ENCODE assay signal across 8 cellular contexts in the genomic region with DNA sequence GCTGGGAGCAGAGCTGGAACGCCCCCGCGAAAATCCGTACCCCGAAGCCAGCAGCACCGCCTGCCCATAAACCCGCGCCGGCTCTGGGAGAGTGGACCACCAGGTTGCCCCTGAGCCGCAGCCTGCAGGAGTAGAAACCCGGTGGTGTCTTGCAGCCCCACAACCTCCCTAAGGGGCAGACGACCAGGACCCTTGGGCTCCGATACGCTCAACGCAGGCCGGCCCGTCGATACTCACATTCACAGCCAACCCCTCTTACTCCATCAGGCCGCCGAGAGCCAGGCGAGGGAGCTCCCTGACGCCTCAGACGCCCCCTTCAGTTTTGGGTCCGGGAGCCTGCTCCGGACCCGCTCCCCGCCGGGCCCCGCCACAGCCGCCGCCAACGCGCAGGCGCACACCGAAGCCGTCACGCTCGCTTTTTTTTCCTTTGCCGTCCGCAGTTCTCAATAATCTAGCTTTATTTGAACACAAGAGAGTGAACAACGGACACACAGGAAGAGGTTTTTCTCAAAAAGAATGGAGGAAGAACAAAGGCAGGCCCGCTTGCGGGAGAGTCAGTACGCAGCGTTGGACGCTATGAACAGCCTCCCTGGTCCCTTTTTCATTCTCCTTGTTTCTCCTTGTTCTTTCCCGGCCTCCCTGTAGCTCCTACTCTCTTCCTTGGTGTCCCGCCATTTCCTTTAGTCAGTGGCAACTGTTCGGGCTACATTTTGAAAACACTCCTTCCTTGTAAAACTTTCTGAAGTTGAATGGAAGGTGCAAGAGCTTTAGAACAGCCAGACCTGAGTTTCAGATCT. TPM values are rescaled to one million over a fixed set of nuclear protein-coding genes. Genes with fewer than 3 reads are reported as not detected.
DNase-seq lines count a peak whose midpoint lies in the region; ATAC-seq and TF ChIP-seq lines count a peak whose summit lies in the region.

A gene (minus strand): TSS at position 399 of the 797 bp plus-strand sequence. CDS start 18,852 bp downstream, outside the sequence.

- intact Hi-C loops in activated CD4-positive, alpha-beta memory T cell treated with anti-CD3 and anti-CD28 coated beads for 36 hours (cut with micrococcal nuclease): loop anchor here (2.0 to 10.0 kb wide), 3 partner anchors 58 to 434 kb away; a partner anchor contains a TSS

- H3K27me3 Mint-ChIP-seq in activated CD4-positive, alpha-beta memory T cell treated with anti-CD3 and anti-CD28 coated beads for 36 hours: no peaks in the 10 kb centered on the region

- WGBS in liver: under 1% methylated on average over 49 of the region's 49 CpGs

- peak within 1 kb of the TSS; percentile 56 for H2AFZ ChIP-seq in ACC112 (ENCODE audit: low read length, unreplicated experiment)

- H3K4me3 Mint-ChIP-seq in activated CD4-positive, alpha-beta memory T cell treated with anti-CD3 and anti-CD28 coated beads for 36 hours: peak within 1 kb of the TSS; percentile 91

- H3K27me3 ChIP-seq in ACC112 (ENCODE audit: insufficient read depth, low read length) (no peaks in the 10 kb centered on the region), duodenal mucosa (ENCODE audit: control insufficient read depth in 1 of 2, insufficient read depth in 2 of 2, low read length in 2 of 2) (no peaks in the 10 kb centered on the region), liver (ENCODE audit: control insufficient read depth in 4 of 4, insufficient read depth in 4 of 4, low read length in 3 of 4) (no peaks in the 10 kb centered on the region)

- POLR2A ChIA-PET in activated CD4-positive, alpha-beta memory T cell treated with anti-CD3 and anti-CD28 coated beads for 36 hours (lab: Charles Lee): interaction anchor here (0.8 to 2.0 kb wide), 5 partner anchors 14 to 85 kb away, joined by 3 to 5 read pairs (median 3); a partner anchor contains a TSS

- TF ChIP-seq RAD21 in liver (IDR thresholded peaks at IDR 0.05): peak in 1 of 2 donors; percentile 24

- peak within 1 kb of the TSS; percentile 93 to 97 for H3K9ac ChIP-seq in duodenal mucosa (ENCODE audit: low read depth in 1 of 2, low read length in 2 of 2)
- peak within 1 kb of the TSS; percentile 73 to 99 for H3K9ac ChIP-seq in liver (ENCODE audit: low read depth in 1 of 2, low read length in 2 of 2)

- H3K36me3 ChIP-seq in ACC112 (ENCODE audit: insufficient read depth, low read length) (no peaks in the 10 kb centered on the region), duodenal mucosa (ENCODE audit: control insufficient read depth in 1 of 2, insufficient read depth in 2 of 2, low read length in 2 of 2) (no peaks in the 10 kb centered on the region), liver (ENCODE audit: control insufficient read depth in 4 of 4, insufficient read depth in 3 of 4, low read depth in 1 of 4, low read length in 3 of 4) (no peaks in the 10 kb centered on the region)

- H3K79me2 ChIP-seq in ACC112 (ENCODE audit: control insufficient read depth, insufficient read depth, low read length, unreplicated experiment): peaks cover 44% of the 10 kb centered on the region

- peaks cover 27% of the 10 kb centered on the region for H3K4me1 ChIP-seq in ACC112 (ENCODE audit: control insufficient read depth, insufficient read depth, low read length, unreplicated experiment)
- H3K4me1 ChIP-seq in duodenal mucosa (ENCODE audit: control insufficient read depth in 1 of 2, insufficient read depth in 2 of 2, low read length in 2 of 2): peaks cover 6 to 11% of the 10 kb centered on the region in 2 donors
- peaks cover 0 to 11% (median 3%) of the 10 kb centered on the region in 4 donors for H3K4me1 ChIP-seq in liver (ENCODE audit: control insufficient read depth in 4 of 4, insufficient read depth in 4 of 4, low read length in 3 of 4)

- peaks cover 8% of the 10 kb centered on the region for H3K36me3 Mint-ChIP-seq in activated CD4-positive, alpha-beta memory T cell treated with anti-CD3 and anti-CD28 coated beads for 36 hours

- TF ChIP-seq CTCF in liver (IDR thresholded peaks at IDR 0.05; ENCODE audit: low read depth, low read length, missing input control): no peak

- DNase-seq in HK-2 (ENCODE audit: unreplicated experiment): peak; percentile 79
- peak; percentile 79 for DNase-seq in NCI-H82 treated with DMSO at 0.1 percent for 48 hours (lab: John Stamatoyannopoulos, UW; ENCODE audit: unreplicated experiment)
- peak; percentile 92 for DNase-seq in activated CD4-positive, alpha-beta memory T cell treated with anti-CD3 and anti-CD28 coated beads for 36 hours
- peak; percentile 88 for DNase-seq in stimulated activated CD4-positive, alpha-beta T cell treated with anti-CD3 and anti-CD28 coated beads, Interleukin-4, amount 100 ng/mL, for 24 hours

- no peaks in the 10 kb centered on the region for H3K9me3 Mint-ChIP-seq in activated CD4-positive, alpha-beta memory T cell treated with anti-CD3 and anti-CD28 coated beads for 36 hours

- H3K27ac Mint-ChIP-seq in activated CD4-positive, alpha-beta memory T cell treated with anti-CD3 and anti-CD28 coated beads for 36 hours: peak within 1 kb of the TSS; percentile 98

- H3K27ac ChIP-seq in ACC112 (ENCODE audit: low read depth, low read length): peak within 1 kb of the TSS; percentile 95
- peak within 1 kb of the TSS; percentile 76 for H3K27ac ChIP-seq in duodenal mucosa (ENCODE audit: low read depth, low read length)
- peak within 1 kb of the TSS; percentile 87 to 89 for H3K27ac ChIP-seq in liver (ENCODE audit: low read depth in 1 of 2, low read length in 2 of 2)

- peaks cover 51% of the 10 kb centered on the region for H3K4me1 Mint-ChIP-seq in activated CD4-positive, alpha-beta memory T cell treated with anti-CD3 and anti-CD28 coated beads for 36 hours (ENCODE audit: low read depth)

- ATAC-seq in GM18870 (IDR thresholded peaks at IDR 0.05; ENCODE audit: unreplicated experiment): peak; percentile 43

- CTCF ChIA-PET in activated CD4-positive, alpha-beta memory T cell treated with anti-CD3 and anti-CD28 coated beads for 36 hours (lab: Charles Lee): interaction anchor here (1.0 kb wide), 1 partner anchor 9 kb away, joined by 4 read pairs; no protein-coding TSS in a partner anchor

- H3K9me3 ChIP-seq in duodenal mucosa (ENCODE audit: control insufficient read depth in 1 of 2, low read length in 2 of 2): no peaks in the 10 kb centered on the region
- H3K9me3 ChIP-seq in liver (ENCODE audit: control insufficient read depth in 4 of 4, low read length in 3 of 4): no peaks in the 10 kb centered on the region

- H3K4me3 ChIP-seq in ACC112 (ENCODE audit: low read depth, low read length): peak within 1 kb of the TSS; percentile 88
- peak within 1 kb of the TSS; percentile 83 to 95 for H3K4me3 ChIP-seq in duodenal mucosa (ENCODE audit: low read depth in 1 of 2, low read length in 2 of 2)
- H3K4me3 ChIP-seq in liver (ENCODE audit: low read depth in 1 of 3, low read length in 3 of 3): peak within 1 kb of the TSS; percentile 85 to 97 (median 94)

TF ChIP-seq in liver, 16 proteins besides CTCF, POLR2A, EP300 and RAD21 (continues in another document):
- TF ChIP-seq YY1 (IDR thresholded peaks at IDR 0.05): peak; percentile 98
- TF ChIP-seq RXRA (IDR thresholded peaks at IDR 0.05): peak; percentile 19 to 36
- TF ChIP-seq NR2F2 (IDR thresholded peaks at IDR 0.05): peak; percentile 13
- peak; percentile 85 for TF ChIP-seq TAF1 (conservative IDR thresholded peaks at IDR 0.05)
- peak; percentile 18 to 25 for TF ChIP-seq HNF4A (conservative IDR thresholded peaks at IDR 0.05)
- TF ChIP-seq SP1 (IDR thresholded peaks at IDR 0.05): peak; percentile 74
- TF ChIP-seq HNF4G (IDR thresholded peaks at IDR 0.05): no peak
- TF ChIP-seq EGR1 (IDR thresholded peaks at IDR 0.05; ENCODE audit: low read depth in 2 of 2): peak in 1 of 2 donors; percentile 10
- TF ChIP-seq JUND (IDR thresholded peaks at IDR 0.05): no peak
- TF ChIP-seq, protein P1, sequence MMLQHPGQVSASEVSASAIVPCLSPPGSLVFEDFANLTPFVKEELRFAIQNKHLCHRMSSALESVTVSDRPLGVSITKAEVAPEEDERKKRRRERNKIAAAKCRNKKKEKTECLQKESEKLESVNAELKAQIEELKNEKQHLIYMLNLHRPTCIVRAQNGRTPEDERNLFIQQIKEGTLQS (IDR thresholded peaks at IDR 0.05): no peak
- TF ChIP-seq, protein P2, sequence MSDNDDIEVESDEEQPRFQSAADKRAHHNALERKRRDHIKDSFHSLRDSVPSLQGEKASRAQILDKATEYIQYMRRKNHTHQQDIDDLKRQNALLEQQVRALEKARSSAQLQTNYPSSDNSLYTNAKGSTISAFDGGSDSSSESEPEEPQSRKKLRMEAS (IDR thresholded peaks at IDR 0.05): no peak
- TF ChIP-seq, protein P3, sequence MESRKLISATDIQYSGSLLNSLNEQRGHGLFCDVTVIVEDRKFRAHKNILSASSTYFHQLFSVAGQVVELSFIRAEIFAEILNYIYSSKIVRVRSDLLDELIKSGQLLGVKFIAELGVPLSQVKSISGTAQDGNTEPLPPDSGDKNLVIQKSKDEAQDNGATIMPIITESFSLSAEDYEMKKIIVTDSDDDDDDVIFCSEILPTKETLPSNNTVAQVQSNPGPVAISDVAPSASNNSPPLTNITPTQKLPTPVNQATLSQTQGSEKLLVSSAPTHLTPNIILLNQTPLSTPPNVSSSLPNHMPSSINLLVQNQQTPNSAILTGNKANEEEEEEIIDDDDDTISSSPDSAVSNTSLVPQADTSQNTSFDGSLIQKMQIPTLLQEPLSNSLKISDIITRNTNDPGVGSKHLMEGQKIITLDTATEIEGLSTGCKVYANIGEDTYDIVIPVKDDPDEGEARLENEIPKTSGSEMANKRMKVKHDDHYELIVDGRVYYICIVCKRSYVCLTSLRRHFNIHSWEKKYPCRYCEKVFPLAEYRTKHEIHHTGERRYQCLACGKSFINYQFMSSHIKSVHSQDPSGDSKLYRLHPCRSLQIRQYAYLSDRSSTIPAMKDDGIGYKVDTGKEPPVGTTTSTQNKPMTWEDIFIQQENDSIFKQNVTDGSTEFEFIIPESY (IDR thresholded peaks at IDR 0.05): peak; percentile 64
- no peak for TF ChIP-seq FOXA2 (IDR thresholded peaks at IDR 0.05)
- TF ChIP-seq GABPA (IDR thresholded peaks at IDR 0.05 in 1 of 2, conservative IDR thresholded peaks at IDR 0.05 in 1 of 2): peak in 1 of 2 donors; percentile 78
- no peak for TF ChIP-seq FOXA1 (IDR thresholded peaks at IDR 0.05)

RNA-seq across cellular contexts. Expression of the gene that starts here (rescaled TPM):
- total RNA-seq in activated CD4-positive, alpha-beta memory T cell treated with anti-CD3 and anti-CD28 coated beads for 36 hours: 10 to 100 TPM; 47.1 to 48.0 TPM
- 10 to 100 TPM; 21.0 to 25.4 TPM for total RNA-seq in liver
- 10 to 100 TPM in 1 of 2 donors, 1 to 10 TPM in 1; 7.5 to 19.9 TPM for polyA plus RNA-seq in liver

Comparison
In these comparisons a context has a peak if more than half of its experiments do, and no peak if none do; other contexts are left out.
1. Peak in every context shown above with its lines: DNase-seq, ATAC-seq, H3K4me3 ChIP-seq and H3K27ac ChIP-seq.